In genomic region chr10:5362873-5363272, GRCh38 we compare ENCODE assay signal across 12 cellular contexts. TPM values are rescaled to one million over a fixed set of nuclear protein-coding genes. Genes with fewer than 3 reads are reported as not detected.
"Had no signal": no experiment of that assay in that cellular context is flagged by ENCODE, and none has a peak within 500 bp of the region (broad histone marks: within the 10 kb centered on the region; RNA-seq: fewer than 3 reads in every experiment).

No MANE protein-coding gene starts in this region.

- H3K9ac ChIP-seq: KMS-11 had no signal

- H2AFZ ChIP-seq: GM23338 had no signal

- H3K27ac ChIP-seq: HL-60, KMS-11 had no signal

- H3K4me2 ChIP-seq: GM23338, KMS-11 had no signal

- DNase-seq: H9, HCEC 1CT, HFFc6, IMR-90, Karpas-422, KBM-7 had no signal

- FAIRE-seq: H1, H54 had no signal

- ATAC-seq: GM23338 had no signal

- H3K4me3 ChIP-seq: GM23338 had no signal

RNA-seq across cellular contexts. Expression of gene UCN3, which starts 1.9 kb away (rescaled TPM):
- total RNA-seq: GM23338, H1, H9, HFFc6, HT1080, IMR-90 had no signal
- polyA plus RNA-seq: GM23338, H1, IMR-90 had no signal

RNA-seq across cellular contexts. Expression of gene TUBAL3, which starts 41.8 kb away (rescaled TPM):
- total RNA-seq: GM23338, H1, H9, HFFc6, HT1080, IMR-90 had no signal
- polyA plus RNA-seq: GM23338, IMR-90 had no signal
